18 cellular contexts compared by ENCODE assay signal in genomic region chr2:197941715-197942114, GRCh38.
"Had no signal": no experiment of that assay in that cellular context is flagged by ENCODE, and none has a peak within 500 bp of the region (broad histone marks: within the 10 kb centered on the region; RNA-seq: fewer than 3 reads in every experiment).

No MANE protein-coding gene starts in this region.

- H3K4me3 Mint-ChIP-seq: nephron had no signal

- H3K36me3 Mint-ChIP-seq: naive B cell had no signal

- H3K9me3 ChIP-seq: heart left ventricle, psoas muscle, right lobe of liver, tibial artery, upper lobe of left lung, uterus had no signal

- H3K4me1 Mint-ChIP-seq: naive B cell had no signal

- H3K4me1 ChIP-seq: right lobe of liver, uterus had no signal

- H3K27ac Mint-ChIP-seq: naive B cell, nephron had no signal

- H2AFZ ChIP-seq: parathyroid adenoma had no signal

- ATAC-seq: esophagus mucosa, heart left ventricle, psoas muscle, right lobe of liver had no signal

- H3K36me3 ChIP-seq: heart left ventricle, right lobe of liver, tibial artery, upper lobe of left lung, uterus had no signal

- DNase-seq: effector memory CD4-positive, alpha-beta T cell; heart left ventricle; hippocampal formation; kidney glomerular epithelial cell; mesendoderm; naive B cell; psoas muscle; retina; right lobe of liver; stimulated activated CD4-positive, alpha-beta T cell treated with anti-CD3 and anti-CD28 coated beads, Interleukin-1b, Interleukin-23, amount 100 ng/mL, for 48 hours; stimulated activated CD4-positive, alpha-beta T cell treated with anti-CD3 and anti-CD28 coated beads, Interleukin-4, amount 100 ng/mL, for 4 hours; stimulated activated naive CD4-positive, alpha-beta T cell treated with Interleukin-2 at 50 U/mL for 16 hours; tibial artery; upper lobe of left lung; uterus had no signal

- H3K27me3 ChIP-seq: heart left ventricle, right lobe of liver, tibial artery, upper lobe of left lung, uterus had no signal

- H3K27ac ChIP-seq: heart left ventricle, parathyroid adenoma, psoas muscle, right lobe of liver, tibial artery, upper lobe of left lung, uterus had no signal

- H3K4me3 ChIP-seq: heart left ventricle, psoas muscle, right lobe of liver, tibial artery, upper lobe of left lung, uterus had no signal

- H3K9ac ChIP-seq: parathyroid adenoma had no signal
